In genomic region chr13:50068508-50068907, GRCh38 we compare ENCODE assay signal across 26 cellular contexts. TPM values are rescaled to one million over a fixed set of nuclear protein-coding genes. Genes with fewer than 3 reads are reported as not detected.
DNase-seq lines count a peak whose midpoint lies in the region; ATAC-seq and TF ChIP-seq lines count a peak whose summit lies in the region.
"Had no signal": no experiment of that assay in that cellular context is flagged by ENCODE, and none has a peak within 500 bp of the region (broad histone marks: within the 10 kb centered on the region; RNA-seq: fewer than 3 reads in every experiment).

No MANE protein-coding gene starts in this region.

- in situ Hi-C loops in Panc1 (cut with HindIII; ENCODE audit: low pct_unique_long_range_greater_than_20kb, low sequenced_read_pairs) (no loop called here), transverse colon (cut with MboI; ENCODE audit: low pct_ligation_motif_present in 1 of 4, low pct_unique_long_range_greater_than_20kb in 1 of 4, low sequenced_read_pairs in 3 of 4) (loop anchor here in 2 of 4 donors (10.0 kb wide), 2 partner anchors 54 to 64 kb away; partner anchors contain the start of gene KCNRG (in 1 of the 2))

- intact Hi-C loops in natural killer cell (cut with micrococcal nuclease) (no loop called here), Panc1 (cut with micrococcal nuclease; ENCODE audit: unreplicated experiment) (no loop called here), spleen (cut with DNase I; ENCODE audit: low total_unique reads) (no loop called here), transverse colon (cut with DNase I; ENCODE audit: low total_unique reads) (no loop called here)

- no peaks in the 10 kb centered on the region for H3K27me3 ChIP-seq in Panc1 (ENCODE audit: control insufficient read depth, insufficient read depth, low read length)
- no peaks in the 10 kb centered on the region for H3K27me3 ChIP-seq in spleen (replicated peaks in 1 of 7)
- no peaks in the 10 kb centered on the region for H3K27me3 ChIP-seq in transverse colon
- H3K27me3 ChIP-seq: adrenal gland; BLaER1 treated with 17β-estradiol and CSF1 and Interleukin-3, amounts not matched to agents 10 nM and 100 nM; brain microvascular endothelial cell; left lung; neural progenitor cell; right atrium auricular region; stomach had no signal

- TF ChIP-seq POLR2A in spleen (IDR thresholded peaks at IDR 0.05) = no peak
- TF ChIP-seq POLR2A in transverse colon (IDR thresholded peaks at IDR 0.05) = no peak

- no peak for TF ChIP-seq EP300 in transverse colon (IDR thresholded peaks at IDR 0.05; ENCODE audit: low read depth)

- H3K27ac Mint-ChIP-seq in natural killer cell = peak overlapping the region; percentile 62 to 86
- peak overlapping the region in 1 of 2 donors; percentile 55 for H3K27ac Mint-ChIP-seq in natural killer cell treated with Interleukin-12 subunit alpha and Interleukin-12 subunit beta and Interleukin-15 and Interleukin-18, amount 100 ng/mL, for 72 hours
- H3K27ac Mint-ChIP-seq: activated T-cell treated with anti-CD3 and anti-CD28 coated beads, Interleukin-2, amount 50 U/mL, for 72 hours; memory B cell; neural progenitor cell had no signal

- BruUV-seq in Panc1 (replicated peaks; lab: Mats Ljungman, UMichigan) = no TSS peak

- no peaks in the 10 kb centered on the region for H3K36me3 Mint-ChIP-seq in natural killer cell
- peaks cover 12% of the 10 kb centered on the region for H3K36me3 Mint-ChIP-seq in natural killer cell treated with Interleukin-12 subunit alpha and Interleukin-12 subunit beta and Interleukin-15 and Interleukin-18, amount 100 ng/mL, for 72 hours

- H3K4me1 ChIP-seq in Panc1 (ENCODE audit: control insufficient read depth, insufficient read depth, low read length) (peaks cover 9% of the 10 kb centered on the region; the same call in 1 of the 2 replicates), spleen (peaks cover 2 to 57% (median 31%) of the 10 kb centered on the region in 6 donors), transverse colon (peaks cover 0 to 31% (median 7%) of the 10 kb centered on the region in 4 donors)
- H3K4me1 ChIP-seq: neural progenitor cell had no signal

- H3K4me3 Mint-ChIP-seq in natural killer cell = no peak overlapping the region
- no peak overlapping the region for H3K4me3 Mint-ChIP-seq in natural killer cell treated with Interleukin-12 subunit alpha and Interleukin-12 subunit beta and Interleukin-15 and Interleukin-18, amount 100 ng/mL, for 72 hours
- H3K4me3 Mint-ChIP-seq: activated T-cell treated with anti-CD3 and anti-CD28 coated beads, Interleukin-2, amount 50 U/mL, for 72 hours; memory B cell; neural progenitor cell had no signal

- CTCF ChIA-PET in Panc1 (lab: Charles Lee) = no interaction called here

- H3K9me3 Mint-ChIP-seq in natural killer cell = no peaks in the 10 kb centered on the region
- H3K9me3 Mint-ChIP-seq in natural killer cell treated with Interleukin-12 subunit alpha and Interleukin-12 subunit beta and Interleukin-15 and Interleukin-18, amount 100 ng/mL, for 72 hours = no peaks in the 10 kb centered on the region
- H3K9me3 Mint-ChIP-seq: activated T-cell treated with anti-CD3 and anti-CD28 coated beads, Interleukin-2, amount 50 U/mL, for 72 hours; memory B cell; neural progenitor cell had no signal

- H3K9me3 ChIP-seq in Panc1 (ENCODE audit: control insufficient read depth, insufficient read depth, low read depth, low read length) (no peaks in the 10 kb centered on the region), spleen (no peaks in the 10 kb centered on the region), transverse colon (no peaks in the 10 kb centered on the region)
- H3K9me3 ChIP-seq: adrenal gland; BLaER1 treated with 17β-estradiol and CSF1 and Interleukin-3, amounts not matched to agents 10 nM and 100 nM; left lung; right atrium auricular region; stomach had no signal

- H3K27ac ChIP-seq in Panc1 (ENCODE audit: low read length) (peak overlapping the region; percentile 3; the same call in 1 of the 2 replicates), spleen (peak overlapping the region in 2 of 8 donors; percentile 2 to 38), transverse colon (no peak overlapping the region)
- H3K27ac ChIP-seq: brain microvascular endothelial cell, neural progenitor cell, right atrium auricular region, stomach had no signal

- H3K27me3 Mint-ChIP-seq in natural killer cell (ENCODE audit: low read depth in 2 of 2) = no peaks in the 10 kb centered on the region
- H3K27me3 Mint-ChIP-seq in natural killer cell treated with Interleukin-12 subunit alpha and Interleukin-12 subunit beta and Interleukin-15 and Interleukin-18, amount 100 ng/mL, for 72 hours = no peaks in the 10 kb centered on the region
- H3K27me3 Mint-ChIP-seq: memory B cell had no signal

- H3K36me3 ChIP-seq in Panc1 (ENCODE audit: control insufficient read depth, insufficient read depth, low read length) = peaks cover 31% of the 10 kb centered on the region; the same call in 1 of the 2 replicates
- peaks cover 0 to 43% (median 17%) of the 10 kb centered on the region in 6 donors for H3K36me3 ChIP-seq in spleen
- H3K36me3 ChIP-seq in transverse colon = peaks cover 0 to 11% (median 2%) of the 10 kb centered on the region in 4 donors
- H3K36me3 ChIP-seq: adrenal gland, brain microvascular endothelial cell, right atrium auricular region had no signal

- ATAC-seq in natural killer cell = no peak
- no peak for ATAC-seq in natural killer cell treated with Interleukin-12 subunit alpha and Interleukin-12 subunit beta and Interleukin-15 and Interleukin-18, amount 100 ng/mL, for 72 hours
- no peak for ATAC-seq in Panc1
- ATAC-seq: activated T-cell treated with anti-CD3 and anti-CD28 coated beads, Interleukin-2, amount 50 U/mL, for 72 hours; left lung had no signal

- peaks cover 43 to 45% of the 10 kb centered on the region in 2 donors for H3K4me1 Mint-ChIP-seq in natural killer cell
- H3K4me1 Mint-ChIP-seq in natural killer cell treated with Interleukin-12 subunit alpha and Interleukin-12 subunit beta and Interleukin-15 and Interleukin-18, amount 100 ng/mL, for 72 hours (ENCODE audit: low read depth in 2 of 2) = peaks cover 19 to 45% of the 10 kb centered on the region in 2 donors
- H3K4me1 Mint-ChIP-seq: memory B cell had no signal

- TF ChIP-seq CTCF in natural killer cell (IDR thresholded peaks at IDR 0.05) (no peak), Panc1 (IDR thresholded peaks at IDR 0.05) (no peak), fibroblast of villous mesenchyme (IDR thresholded peaks at IDR 0.05; ENCODE audit: insufficient read depth, low read depth, low read length) (no peak), spleen (IDR thresholded peaks at IDR 0.05 in 8 of 11, conservative IDR thresholded peaks at IDR 0.05 in 3 of 11) (no peak), transverse colon (IDR thresholded peaks at IDR 0.05) (no peak)

- DNase-seq in natural killer cell (no peak), Panc1 (ENCODE audit: low read depth, low spot score) (no peak), fibroblast of villous mesenchyme (ENCODE audit: low read depth) (peak; percentile 8), NCI-H524 treated with DMSO at 0.1 percent for 48 hours (lab: John Stamatoyannopoulos, UW) (no peak), spleen (no peak), germinal center (ENCODE audit: low spot score) (no peak), transverse colon (no peak)
- DNase-seq in natural killer cell treated with Interleukin-12 subunit alpha and Interleukin-12 subunit beta and Interleukin-15 and Interleukin-18, amount 100 ng/mL, for 72 hours (ENCODE audit: low spot score) = no peak
- DNase-seq: activated CD4-positive, alpha-beta T cell treated with anti-CD3 and anti-CD28 coated beads, Interleukin-2, amount 50 U/mL, for 4 hours; activated naive CD4-positive, alpha-beta T cell; activated T-cell treated with anti-CD3 and anti-CD28 coated beads, Interleukin-2, amount 50 U/mL, for 72 hours; adrenal gland; brain microvascular endothelial cell; GDM1; left lung; NCI-H1694; NCI-H2171; posterior cingulate gyrus; RPMI8226; stimulated activated CD4-positive, alpha-beta T cell treated with anti-CD3 and anti-CD28 coated beads, Interleukin-4, amount 100 ng/mL, for 1 hour; stomach had no signal

- POLR2A ChIA-PET in Panc1 (lab: Charles Lee) = no interaction called here

- H3K4me3 ChIP-seq in Panc1 (ENCODE audit: low read depth in 2 of 2, low read length in 2 of 2) (no peak overlapping the region), fibroblast of villous mesenchyme (ENCODE audit: low read depth, low read length) (no peak overlapping the region), spleen (no peak overlapping the region), transverse colon (no peak overlapping the region)
- H3K4me3 ChIP-seq: adrenal gland; BLaER1 treated with 17β-estradiol and CSF1 and Interleukin-3, amounts not matched to agents 10 nM and 100 nM; left lung; neural progenitor cell; right atrium auricular region; stomach had no signal

RNA-seq across cellular contexts. Expression of gene KCNRG, which starts 53.3 kb away (rescaled TPM):
- total RNA-seq in natural killer cell = 1 to 10 TPM in 1 of 3 donors, under 1 TPM in 2; 0.43 to 1.0 (median 0.61) TPM
- under 1 TPM in 1 of 2 donors, not detected in 1; 0.67 TPM for total RNA-seq in natural killer cell treated with Interleukin-12 subunit alpha and Interleukin-12 subunit beta and Interleukin-15 and Interleukin-18, amount 100 ng/mL, for 72 hours
- total RNA-seq in Panc1 (2021; ENCODE audit: unreplicated experiment) = 0.31 TPM
- 0.38 TPM for polyA plus RNA-seq in Panc1 (2012; ENCODE audit: insufficient read length)
- 2.6 and 4.3 TPM in 2 replicates for total RNA-seq in fibroblast of villous mesenchyme
- total RNA-seq in spleen = 1 to 10 TPM in 4 of 7 donors, under 1 TPM in 2, not detected in 1; 0.85 to 2.6 (median 1.8) TPM
- polyA plus RNA-seq in spleen = under 1 TPM; 0.35 to 0.41 (median 0.37) TPM
- 1 to 10 TPM in 2 of 4 donors, not detected in 2; 2.9 to 3.7 TPM for total RNA-seq in transverse colon
- total RNA-seq: T-helper 1 cell treated with Interleukin-12 subunit alpha and Interleukin-12 subunit beta and Interleukin-4 antibody, amounts not matched to agents 30 ng/mL and 1 ng/mL, for 36 hours had no signal
